2 cellular contexts compared by ENCODE assay signal in the genomic region with DNA sequence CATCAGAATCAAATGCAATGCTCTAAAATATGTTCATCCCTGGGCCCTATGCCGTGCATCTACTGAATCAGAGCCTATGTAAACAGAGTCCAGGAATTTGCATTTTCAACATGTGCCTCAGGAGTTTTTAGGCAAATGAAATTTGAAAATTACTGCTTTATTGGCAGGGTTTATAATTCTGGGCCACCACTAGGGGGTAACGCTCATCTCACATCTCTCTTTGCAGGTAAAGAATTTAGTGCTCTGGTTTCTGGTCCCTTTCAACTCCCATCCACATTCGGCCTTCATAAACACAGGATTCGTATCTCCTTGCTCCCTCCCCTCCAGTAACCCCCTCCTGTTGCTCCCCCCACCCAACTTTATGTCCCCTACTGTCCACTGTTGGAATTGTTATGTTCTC.
TF ChIP-seq lines count a peak whose summit lies in the region.

No MANE protein-coding gene starts in this region.

TF ChIP-seq in WTC11, 78 proteins besides CTCF, POLR2A, EP300 and RAD21 (continued from another document):
- TF ChIP-seq, protein P1, sequence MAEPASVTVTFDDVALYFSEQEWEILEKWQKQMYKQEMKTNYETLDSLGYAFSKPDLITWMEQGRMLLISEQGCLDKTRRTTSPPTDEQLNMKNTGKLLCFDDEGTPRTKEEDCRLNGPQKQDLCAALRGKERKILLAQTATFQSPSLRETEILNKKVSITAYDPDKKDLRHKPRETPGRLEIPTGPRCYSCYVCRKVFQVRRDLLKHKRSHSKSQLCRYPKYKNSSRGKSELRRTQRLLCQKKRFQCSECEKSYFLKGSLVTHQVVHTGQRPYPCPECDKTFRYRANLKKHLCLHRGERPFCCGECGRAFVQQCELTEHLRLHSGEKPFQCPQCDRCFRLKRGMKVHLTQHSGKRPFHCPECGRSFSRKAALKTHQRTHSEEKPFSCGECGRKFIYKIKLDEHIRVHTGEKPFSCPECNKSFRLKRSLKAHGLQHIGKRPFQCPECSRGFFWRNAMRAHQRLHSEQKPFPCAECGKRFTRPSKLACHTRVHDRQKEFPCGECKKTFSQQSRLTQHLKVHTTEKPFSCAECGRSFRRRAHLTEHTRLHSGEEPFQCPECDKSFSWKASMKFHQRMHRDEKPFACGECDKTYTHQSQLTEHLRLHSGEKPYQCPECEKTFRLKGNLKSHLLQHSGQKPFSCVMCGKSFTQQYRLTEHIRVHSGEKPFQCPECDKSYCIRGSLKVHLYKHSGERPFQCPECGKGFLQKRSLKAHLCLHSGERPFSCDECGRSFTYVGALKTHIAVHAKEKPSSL (CRISPR knock-in tag; conservative IDR thresholded peaks at IDR 0.05), result no peak
- TF ChIP-seq, protein P2, sequence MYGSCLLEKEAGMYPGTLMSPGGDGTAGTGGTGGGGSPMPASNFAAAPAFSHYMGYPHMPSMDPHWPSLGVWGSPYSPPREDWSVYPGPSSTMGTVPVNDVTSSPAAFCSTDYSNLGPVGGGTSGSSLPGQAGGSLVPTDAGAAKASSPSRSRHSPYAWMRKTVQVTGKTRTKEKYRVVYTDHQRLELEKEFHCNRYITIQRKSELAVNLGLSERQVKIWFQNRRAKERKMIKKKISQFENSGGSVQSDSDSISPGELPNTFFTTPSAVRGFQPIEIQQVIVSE (CRISPR knock-in tag; IDR thresholded peaks at IDR 0.05; ENCODE audit: borderline replicate concordance), result no peak
- TF ChIP-seq, protein P3, sequence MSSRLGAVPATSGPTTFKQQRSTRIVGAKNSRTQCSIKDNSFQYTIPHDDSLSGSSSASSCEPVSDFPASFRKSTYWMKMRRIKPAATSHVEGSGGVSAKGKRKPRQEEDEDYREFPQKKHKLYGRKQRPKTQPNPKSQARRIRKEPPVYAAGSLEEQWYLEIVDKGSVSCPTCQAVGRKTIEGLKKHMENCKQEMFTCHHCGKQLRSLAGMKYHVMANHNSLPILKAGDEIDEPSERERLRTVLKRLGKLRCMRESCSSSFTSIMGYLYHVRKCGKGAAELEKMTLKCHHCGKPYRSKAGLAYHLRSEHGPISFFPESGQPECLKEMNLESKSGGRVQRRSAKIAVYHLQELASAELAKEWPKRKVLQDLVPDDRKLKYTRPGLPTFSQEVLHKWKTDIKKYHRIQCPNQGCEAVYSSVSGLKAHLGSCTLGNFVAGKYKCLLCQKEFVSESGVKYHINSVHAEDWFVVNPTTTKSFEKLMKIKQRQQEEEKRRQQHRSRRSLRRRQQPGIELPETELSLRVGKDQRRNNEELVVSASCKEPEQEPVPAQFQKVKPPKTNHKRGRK (CRISPR knock-in tag; IDR thresholded peaks at IDR 0.05; ENCODE audit: borderline replicate concordance), result no peak
- TF ChIP-seq, protein P4, sequence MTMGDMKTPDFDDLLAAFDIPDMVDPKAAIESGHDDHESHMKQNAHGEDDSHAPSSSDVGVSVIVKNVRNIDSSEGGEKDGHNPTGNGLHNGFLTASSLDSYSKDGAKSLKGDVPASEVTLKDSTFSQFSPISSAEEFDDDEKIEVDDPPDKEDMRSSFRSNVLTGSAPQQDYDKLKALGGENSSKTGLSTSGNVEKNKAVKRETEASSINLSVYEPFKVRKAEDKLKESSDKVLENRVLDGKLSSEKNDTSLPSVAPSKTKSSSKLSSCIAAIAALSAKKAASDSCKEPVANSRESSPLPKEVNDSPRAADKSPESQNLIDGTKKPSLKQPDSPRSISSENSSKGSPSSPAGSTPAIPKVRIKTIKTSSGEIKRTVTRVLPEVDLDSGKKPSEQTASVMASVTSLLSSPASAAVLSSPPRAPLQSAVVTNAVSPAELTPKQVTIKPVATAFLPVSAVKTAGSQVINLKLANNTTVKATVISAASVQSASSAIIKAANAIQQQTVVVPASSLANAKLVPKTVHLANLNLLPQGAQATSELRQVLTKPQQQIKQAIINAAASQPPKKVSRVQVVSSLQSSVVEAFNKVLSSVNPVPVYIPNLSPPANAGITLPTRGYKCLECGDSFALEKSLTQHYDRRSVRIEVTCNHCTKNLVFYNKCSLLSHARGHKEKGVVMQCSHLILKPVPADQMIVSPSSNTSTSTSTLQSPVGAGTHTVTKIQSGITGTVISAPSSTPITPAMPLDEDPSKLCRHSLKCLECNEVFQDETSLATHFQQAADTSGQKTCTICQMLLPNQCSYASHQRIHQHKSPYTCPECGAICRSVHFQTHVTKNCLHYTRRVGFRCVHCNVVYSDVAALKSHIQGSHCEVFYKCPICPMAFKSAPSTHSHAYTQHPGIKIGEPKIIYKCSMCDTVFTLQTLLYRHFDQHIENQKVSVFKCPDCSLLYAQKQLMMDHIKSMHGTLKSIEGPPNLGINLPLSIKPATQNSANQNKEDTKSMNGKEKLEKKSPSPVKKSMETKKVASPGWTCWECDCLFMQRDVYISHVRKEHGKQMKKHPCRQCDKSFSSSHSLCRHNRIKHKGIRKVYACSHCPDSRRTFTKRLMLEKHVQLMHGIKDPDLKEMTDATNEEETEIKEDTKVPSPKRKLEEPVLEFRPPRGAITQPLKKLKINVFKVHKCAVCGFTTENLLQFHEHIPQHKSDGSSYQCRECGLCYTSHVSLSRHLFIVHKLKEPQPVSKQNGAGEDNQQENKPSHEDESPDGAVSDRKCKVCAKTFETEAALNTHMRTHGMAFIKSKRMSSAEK (CRISPR knock-in tag; IDR thresholded peaks at IDR 0.05; ENCODE audit: borderline replicate concordance), result no peak
- TF ChIP-seq, protein P5, sequence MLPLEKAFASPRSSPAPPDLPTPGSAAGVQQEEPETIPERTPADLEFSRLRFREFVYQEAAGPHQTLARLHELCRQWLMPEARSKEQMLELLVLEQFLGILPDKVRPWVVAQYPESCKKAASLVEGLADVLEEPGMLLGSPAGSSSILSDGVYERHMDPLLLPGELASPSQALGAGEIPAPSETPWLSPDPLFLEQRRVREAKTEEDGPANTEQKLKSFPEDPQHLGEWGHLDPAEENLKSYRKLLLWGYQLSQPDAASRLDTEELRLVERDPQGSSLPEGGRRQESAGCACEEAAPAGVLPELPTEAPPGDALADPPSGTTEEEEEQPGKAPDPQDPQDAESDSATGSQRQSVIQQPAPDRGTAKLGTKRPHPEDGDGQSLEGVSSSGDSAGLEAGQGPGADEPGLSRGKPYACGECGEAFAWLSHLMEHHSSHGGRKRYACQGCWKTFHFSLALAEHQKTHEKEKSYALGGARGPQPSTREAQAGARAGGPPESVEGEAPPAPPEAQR (CRISPR knock-in tag; IDR thresholded peaks at IDR 0.05), result no peak
- no peak for TF ChIP-seq SP1 (CRISPR knock-in tag; conservative IDR thresholded peaks at IDR 0.05)
- TF ChIP-seq, protein P6, sequence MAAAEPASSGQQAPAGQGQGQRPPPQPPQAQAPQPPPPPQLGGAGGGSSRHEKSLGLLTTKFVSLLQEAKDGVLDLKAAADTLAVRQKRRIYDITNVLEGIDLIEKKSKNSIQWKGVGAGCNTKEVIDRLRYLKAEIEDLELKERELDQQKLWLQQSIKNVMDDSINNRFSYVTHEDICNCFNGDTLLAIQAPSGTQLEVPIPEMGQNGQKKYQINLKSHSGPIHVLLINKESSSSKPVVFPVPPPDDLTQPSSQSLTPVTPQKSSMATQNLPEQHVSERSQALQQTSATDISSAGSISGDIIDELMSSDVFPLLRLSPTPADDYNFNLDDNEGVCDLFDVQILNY (CRISPR knock-in tag; IDR thresholded peaks at IDR 0.05), result no peak

TF ChIP-seq in liver, 16 proteins besides CTCF, POLR2A, EP300 and RAD21 (continued from another document):
- TF ChIP-seq, protein P7, sequence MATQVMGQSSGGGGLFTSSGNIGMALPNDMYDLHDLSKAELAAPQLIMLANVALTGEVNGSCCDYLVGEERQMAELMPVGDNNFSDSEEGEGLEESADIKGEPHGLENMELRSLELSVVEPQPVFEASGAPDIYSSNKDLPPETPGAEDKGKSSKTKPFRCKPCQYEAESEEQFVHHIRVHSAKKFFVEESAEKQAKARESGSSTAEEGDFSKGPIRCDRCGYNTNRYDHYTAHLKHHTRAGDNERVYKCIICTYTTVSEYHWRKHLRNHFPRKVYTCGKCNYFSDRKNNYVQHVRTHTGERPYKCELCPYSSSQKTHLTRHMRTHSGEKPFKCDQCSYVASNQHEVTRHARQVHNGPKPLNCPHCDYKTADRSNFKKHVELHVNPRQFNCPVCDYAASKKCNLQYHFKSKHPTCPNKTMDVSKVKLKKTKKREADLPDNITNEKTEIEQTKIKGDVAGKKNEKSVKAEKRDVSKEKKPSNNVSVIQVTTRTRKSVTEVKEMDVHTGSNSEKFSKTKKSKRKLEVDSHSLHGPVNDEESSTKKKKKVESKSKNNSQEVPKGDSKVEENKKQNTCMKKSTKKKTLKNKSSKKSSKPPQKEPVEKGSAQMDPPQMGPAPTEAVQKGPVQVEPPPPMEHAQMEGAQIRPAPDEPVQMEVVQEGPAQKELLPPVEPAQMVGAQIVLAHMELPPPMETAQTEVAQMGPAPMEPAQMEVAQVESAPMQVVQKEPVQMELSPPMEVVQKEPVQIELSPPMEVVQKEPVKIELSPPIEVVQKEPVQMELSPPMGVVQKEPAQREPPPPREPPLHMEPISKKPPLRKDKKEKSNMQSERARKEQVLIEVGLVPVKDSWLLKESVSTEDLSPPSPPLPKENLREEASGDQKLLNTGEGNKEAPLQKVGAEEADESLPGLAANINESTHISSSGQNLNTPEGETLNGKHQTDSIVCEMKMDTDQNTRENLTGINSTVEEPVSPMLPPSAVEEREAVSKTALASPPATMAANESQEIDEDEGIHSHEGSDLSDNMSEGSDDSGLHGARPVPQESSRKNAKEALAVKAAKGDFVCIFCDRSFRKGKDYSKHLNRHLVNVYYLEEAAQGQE (IDR thresholded peaks at IDR 0.05), result no peak
- TF ChIP-seq FOXA2 (IDR thresholded peaks at IDR 0.05) (no peak), EGR1 (IDR thresholded peaks at IDR 0.05; ENCODE audit: low read depth in 2 of 2) (no peak), JUND (IDR thresholded peaks at IDR 0.05) (no peak), YY1 (IDR thresholded peaks at IDR 0.05) (no peak), FOXA1 (IDR thresholded peaks at IDR 0.05) (no peak), HNF4A (conservative IDR thresholded peaks at IDR 0.05) (no peak), RXRA (IDR thresholded peaks at IDR 0.05) (no peak), TAF1 (conservative IDR thresholded peaks at IDR 0.05) (no peak)
- TF ChIP-seq, protein P8, sequence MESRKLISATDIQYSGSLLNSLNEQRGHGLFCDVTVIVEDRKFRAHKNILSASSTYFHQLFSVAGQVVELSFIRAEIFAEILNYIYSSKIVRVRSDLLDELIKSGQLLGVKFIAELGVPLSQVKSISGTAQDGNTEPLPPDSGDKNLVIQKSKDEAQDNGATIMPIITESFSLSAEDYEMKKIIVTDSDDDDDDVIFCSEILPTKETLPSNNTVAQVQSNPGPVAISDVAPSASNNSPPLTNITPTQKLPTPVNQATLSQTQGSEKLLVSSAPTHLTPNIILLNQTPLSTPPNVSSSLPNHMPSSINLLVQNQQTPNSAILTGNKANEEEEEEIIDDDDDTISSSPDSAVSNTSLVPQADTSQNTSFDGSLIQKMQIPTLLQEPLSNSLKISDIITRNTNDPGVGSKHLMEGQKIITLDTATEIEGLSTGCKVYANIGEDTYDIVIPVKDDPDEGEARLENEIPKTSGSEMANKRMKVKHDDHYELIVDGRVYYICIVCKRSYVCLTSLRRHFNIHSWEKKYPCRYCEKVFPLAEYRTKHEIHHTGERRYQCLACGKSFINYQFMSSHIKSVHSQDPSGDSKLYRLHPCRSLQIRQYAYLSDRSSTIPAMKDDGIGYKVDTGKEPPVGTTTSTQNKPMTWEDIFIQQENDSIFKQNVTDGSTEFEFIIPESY (IDR thresholded peaks at IDR 0.05), result no peak
- TF ChIP-seq, protein P9, sequence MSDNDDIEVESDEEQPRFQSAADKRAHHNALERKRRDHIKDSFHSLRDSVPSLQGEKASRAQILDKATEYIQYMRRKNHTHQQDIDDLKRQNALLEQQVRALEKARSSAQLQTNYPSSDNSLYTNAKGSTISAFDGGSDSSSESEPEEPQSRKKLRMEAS (IDR thresholded peaks at IDR 0.05), result no peak
